ENCODE assay signal across 24 cellular contexts in the genomic region with DNA sequence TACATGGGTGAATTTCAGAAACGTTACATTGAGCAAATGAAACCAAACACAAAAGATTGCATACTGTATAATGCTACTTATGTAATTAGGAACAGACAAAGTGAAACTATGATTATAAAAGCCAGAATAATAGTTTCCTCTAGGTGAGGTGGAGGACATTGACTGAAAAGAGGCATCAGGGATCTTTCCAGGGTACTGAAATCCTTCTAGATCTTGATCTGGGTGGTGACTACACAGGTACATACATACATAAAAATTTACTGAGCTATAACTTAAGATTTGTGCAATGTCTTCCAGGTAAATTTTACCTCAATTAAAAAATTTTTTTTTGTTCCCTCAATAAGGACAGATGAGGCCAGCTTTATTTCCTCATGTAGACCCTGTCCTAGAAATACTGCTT.
"Had no signal": no experiment of that assay in that cellular context is flagged by ENCODE, and none has a peak within 500 bp of the region (broad histone marks: within the 10 kb centered on the region; RNA-seq: fewer than 3 reads in every experiment).

No MANE protein-coding gene starts in this region.

- DNase-seq: dermis blood vessel endothelial cell; dorsolateral prefrontal cortex; effector CD4-positive, alpha-beta T cell; effector memory CD8-positive, alpha-beta T cell; erythroblast; esophagus squamous epithelium; foreskin fibroblast; foreskin melanocyte; gastrocnemius medialis; glutamatergic neuron; head of caudate nucleus; heart right ventricle; hippocampal formation; left cardiac atrium; left lung; left ventricle myocardium superior; lower lobe of right lung; mesenchymal stem cell; mucosa of descending colon; naive B cell had no signal

- ATAC-seq: effector memory CD8-positive, alpha-beta T cell; esophagus mucosa; gastrocnemius medialis; heart right ventricle; left cardiac atrium; left lung; left ventricle myocardium superior; lower lobe of right lung; mucosa of descending colon had no signal

- H3K27ac Mint-ChIP-seq: effector memory CD8-positive, alpha-beta T cell; mesothelial cell of epicardium; naive B cell had no signal

- H3K4me3 ChIP-seq: coronary artery, dorsolateral prefrontal cortex, esophagus squamous epithelium, gastrocnemius medialis, heart right ventricle, left lung, lower lobe of right lung, mucosa of descending colon had no signal

- H3K27me3 Mint-ChIP-seq: effector memory CD8-positive, alpha-beta T cell had no signal

- H3K27ac ChIP-seq: coronary artery, dorsolateral prefrontal cortex, epithelial cell of prostate, esophagus squamous epithelium, gastrocnemius medialis, heart right ventricle, left lung, lower lobe of right lung had no signal

- H3K4me3 Mint-ChIP-seq: effector memory CD8-positive, alpha-beta T cell; mesothelial cell of epicardium had no signal

- H3K4me1 Mint-ChIP-seq: mesothelial cell of epicardium, naive B cell had no signal

- H3K9me3 ChIP-seq: esophagus squamous epithelium, gastrocnemius medialis, left lung, lower lobe of right lung, mucosa of descending colon had no signal

- H3K4me1 ChIP-seq: esophagus squamous epithelium, gastrocnemius medialis, heart right ventricle, left lung, lower lobe of right lung had no signal

- H3K36me3 Mint-ChIP-seq: mesothelial cell of epicardium, naive B cell had no signal

- H3K27me3 ChIP-seq: dorsolateral prefrontal cortex, esophagus squamous epithelium, gastrocnemius medialis, heart right ventricle, left lung had no signal

- H3K36me3 ChIP-seq: esophagus squamous epithelium, gastrocnemius medialis, heart right ventricle, left lung, lower lobe of right lung had no signal
